8 cellular contexts compared by ENCODE assay signal in the genomic region with DNA sequence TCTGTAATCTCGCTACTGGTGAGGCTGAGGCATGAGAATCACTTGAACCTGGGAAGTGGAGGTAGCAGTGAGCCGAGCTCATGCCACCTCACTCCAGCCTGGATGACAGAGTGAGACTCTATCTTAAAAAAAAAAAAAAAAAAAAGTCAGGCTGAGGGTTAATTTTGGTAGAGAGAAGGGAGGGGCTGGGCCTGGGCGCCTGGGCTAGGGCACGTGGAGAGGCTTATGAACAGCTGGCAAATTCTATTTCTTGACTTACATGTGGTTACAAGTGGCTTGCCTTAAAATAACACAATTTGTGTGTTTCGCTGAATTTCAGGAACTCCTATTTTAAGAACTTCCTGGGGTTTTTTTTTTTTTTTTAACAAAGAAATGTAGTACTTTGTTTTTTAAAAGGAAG. TPM values are rescaled to one million over a fixed set of nuclear protein-coding genes. Genes with fewer than 3 reads are reported as not detected.
A peak's percentile ranks its signal among the peaks of the same experiment; 100 is the strongest.
DNase-seq lines count a peak whose midpoint lies in the region; ATAC-seq and FAIRE-seq lines count a peak whose summit lies in the region.

No MANE protein-coding gene starts in this region.

- no peak overlapping the region for H3K27ac ChIP-seq in Karpas-422 (ENCODE audit: low read length)

- no peak for ATAC-seq in HG03039 (IDR thresholded peaks at IDR 0.05; ENCODE audit: unreplicated experiment)

- H4K20me1 ChIP-seq in Karpas-422 (ENCODE audit: insufficient read depth, low read depth, low read length) = no peaks in the 10 kb centered on the region

- H3K9ac ChIP-seq in Karpas-422 (ENCODE audit: low read length) = no peak overlapping the region

- H3K36me3 ChIP-seq in Karpas-422 (ENCODE audit: insufficient read depth, low read length) = no peaks in the 10 kb centered on the region

- H2AFZ ChIP-seq in Karpas-422 (ENCODE audit: low read length) = no peak overlapping the region

- DNase-seq in GM19239 (ENCODE audit: insufficient read length, low spot score) = no peak
- DNase-seq in Karpas-422 = peak; percentile 74
- peak; percentile 2 for DNase-seq in activated T-cell treated with anti-CD3 and anti-CD28 coated beads for 4 hours
- peak; percentile 38 to 42 for DNase-seq in stimulated activated CD4-positive, alpha-beta T cell treated with anti-CD3 and anti-CD28 coated beads, Interleukin-2, amount 100 ng/mL, for 24 hours
- no peak for DNase-seq in LoVo (ENCODE audit: low spot score)
- no peak for DNase-seq in epidermal melanocyte (ENCODE audit: insufficient read length, low spot score)
- DNase-seq in DMS79 (lab: John Stamatoyannopoulos, UW) = no peak

- no peaks in the 10 kb centered on the region for H3K9me2 ChIP-seq in Karpas-422 (replicated peaks; ENCODE audit: insufficient read depth, low read length)

- no peak overlapping the region for H3K4me3 ChIP-seq in Karpas-422 (ENCODE audit: low read length)

- H3K4me2 ChIP-seq in Karpas-422 (ENCODE audit: low read depth, low read length, poor library complexity, severe bottlenecking) = peak overlapping the region; percentile 29

- no peaks in the 10 kb centered on the region for H3K79me2 ChIP-seq in Karpas-422 (ENCODE audit: low read length)

- H3K9me3 ChIP-seq in Karpas-422 (ENCODE audit: low read length) = no peaks in the 10 kb centered on the region

- no peaks in the 10 kb centered on the region for H3K27me3 ChIP-seq in Karpas-422 (ENCODE audit: low read length)

- FAIRE-seq in GM19239 (lab: Jason Lieb, UNC) = peak; percentile 68

- peaks cover 13% of the 10 kb centered on the region for H3K4me1 ChIP-seq in Karpas-422 (ENCODE audit: low read length)

RNA-seq across cellular contexts. Expression of a gene that starts 47.6 kb away (rescaled TPM):
- total RNA-seq in Karpas-422 (2014; rRNA removed; shearing (Covaris generic); ENCODE audit: low replicate concordance) = 7.6 and 26.3 TPM in 2 replicates

RNA-seq across cellular contexts. Expression of a gene that starts 52.9 kb away (rescaled TPM):
- total RNA-seq in Karpas-422 (2014; rRNA removed; shearing (Covaris generic); ENCODE audit: low replicate concordance) = 14.0 and 31.9 TPM in 2 replicates

Comparison
In these comparisons a context has a peak if more than half of its experiments do, and no peak if none do; other contexts are left out.
1. DNase-seq: peak in Karpas-422 (single experiment), activated T-cell treated with anti-CD3 and anti-CD28 coated beads for 4 hours (single experiment) and stimulated activated CD4-positive, alpha-beta T cell treated with anti-CD3 and anti-CD28 coated beads, Interleukin-2, amount 100 ng/mL, for 24 hours (2 of 2); none in GM19239 (single experiment), LoVo (single experiment), epidermal melanocyte (single experiment) and DMS79 (single experiment).